ENCODE assay signal across 11 cellular contexts in the genomic region with DNA sequence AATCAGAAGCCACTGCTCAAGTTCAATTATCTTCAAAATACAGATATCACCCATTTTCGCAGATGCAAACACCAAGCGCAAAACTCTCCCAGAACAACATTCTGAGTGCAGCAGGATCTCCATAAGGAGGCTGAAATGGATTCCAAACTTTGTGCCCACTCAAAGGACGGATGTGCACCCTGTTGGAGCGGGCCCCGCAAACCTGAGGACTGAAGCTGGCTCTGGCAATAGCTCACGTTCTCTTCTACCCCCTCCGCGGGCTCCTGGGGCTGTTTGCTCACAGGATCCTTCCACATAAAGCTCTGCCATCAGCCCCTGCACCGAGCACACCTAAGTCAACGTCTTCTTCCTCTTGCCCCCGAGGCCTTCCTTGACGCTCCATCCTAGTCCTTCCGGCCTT. TPM values are rescaled to one million over a fixed set of nuclear protein-coding genes. Genes with fewer than 3 reads are reported as not detected.
DNase-seq lines count a peak whose midpoint lies in the region; ATAC-seq and TF ChIP-seq lines count a peak whose summit lies in the region.
"Had no signal": no experiment of that assay in that cellular context is flagged by ENCODE, and none has a peak within 500 bp of the region (broad histone marks: within the 10 kb centered on the region; RNA-seq: fewer than 3 reads in every experiment).

No MANE protein-coding gene starts in this region.

- H3K27me3 ChIP-seq in BLaER1: no peaks in the 10 kb centered on the region
- no peaks in the 10 kb centered on the region for H3K27me3 ChIP-seq in DND-41 (ENCODE audit: insufficient read depth, low read length, poor library complexity)
- H3K27me3 ChIP-seq in BE2C: no peaks in the 10 kb centered on the region

- peaks cover 4 to 19% of the 10 kb centered on the region in 2 donors for H3K36me3 Mint-ChIP-seq in activated naive CD4-positive, alpha-beta T cell treated with anti-CD3 and anti-CD28 coated beads, Interleukin-2, amount 50 U/mL, for 72 hours
- no peaks in the 10 kb centered on the region for H3K36me3 Mint-ChIP-seq in naive B cell

- no peaks in the 10 kb centered on the region for H4K20me1 ChIP-seq in BLaER1
- no peaks in the 10 kb centered on the region for H4K20me1 ChIP-seq in DND-41 (ENCODE audit: insufficient read depth, low read length)

- no peak for ATAC-seq in DND-41 (ENCODE audit: insufficient read depth, low read depth)
- no peak for ATAC-seq in activated naive CD4-positive, alpha-beta T cell treated with anti-CD3 and anti-CD28 coated beads, Interleukin-2, amount 50 U/mL, for 72 hours
- ATAC-seq in naive B cell (ENCODE audit: low read depth in 2 of 2): no peak
- no peak for ATAC-seq in sciatic nerve

- H3K79me2 ChIP-seq in DND-41 (ENCODE audit: insufficient read depth, low read length): peaks cover 12% of the 10 kb centered on the region

- H3K9me3 ChIP-seq in BLaER1: peaks cover 22% of the 10 kb centered on the region
- peaks cover 11% of the 10 kb centered on the region for H3K9me3 ChIP-seq in DND-41 (ENCODE audit: insufficient read depth, low read length, severe bottlenecking)
- no peaks in the 10 kb centered on the region; the same call in 1 of the 2 replicates for H3K9me3 ChIP-seq in BE2C

- H2AFZ ChIP-seq in DND-41 (ENCODE audit: low read depth, low read length): no peak overlapping the region
- H2AFZ ChIP-seq: PC-9 had no signal

- no peaks in the 10 kb centered on the region for H3K27me3 Mint-ChIP-seq in naive B cell

- peak overlapping the region; percentile 88 for H3K9ac ChIP-seq in BLaER1
- peak overlapping the region; percentile 62 for H3K9ac ChIP-seq in DND-41 (ENCODE audit: low read depth, low read length)

- peak overlapping the region; percentile 41 to 92 (median 87) for H3K4me3 Mint-ChIP-seq in naive B cell

- H3K36me3 ChIP-seq in BLaER1 (no peaks in the 10 kb centered on the region), DND-41 (ENCODE audit: insufficient read depth, low read length) (no peaks in the 10 kb centered on the region), BE2C (no peaks in the 10 kb centered on the region)

- H3K4me1 Mint-ChIP-seq in naive B cell: peaks cover 72 to 91% (median 77%) of the 10 kb centered on the region in 3 donors

- TF ChIP-seq CTCF in DND-41 (IDR thresholded peaks at IDR 0.05; ENCODE audit: borderline replicate concordance, extremely low read depth, low read length, poor library complexity, severe bottlenecking) (no peak), BE2C (IDR thresholded peaks at IDR 0.05; ENCODE audit: low read depth, low read length) (no peak)

- intact Hi-C loops in sciatic nerve (cut with DNase I): no loop called here

- H3K9me3 Mint-ChIP-seq in activated naive CD4-positive, alpha-beta T cell treated with anti-CD3 and anti-CD28 coated beads, Interleukin-2, amount 50 U/mL, for 72 hours: peaks cover 0 to 4% of the 10 kb centered on the region in 2 donors
- peaks cover 0 to 4% (median 0%) of the 10 kb centered on the region in 7 donors for H3K9me3 Mint-ChIP-seq in naive B cell

- H3K4me2 ChIP-seq in BLaER1 (peak overlapping the region; percentile 78), DND-41 (ENCODE audit: insufficient read depth, low read length) (peak overlapping the region; percentile 58; the same call in 1 of the 2 replicates)
- H3K4me2 ChIP-seq: PC-9 had no signal

- DNase-seq in DND-41 (no peak), naive B cell (no peak), sciatic nerve (ENCODE audit: low spot score) (no peak), NCI-H2029 treated with DMSO at 0.1 percent for 48 hours (lab: John Stamatoyannopoulos, UW) (no peak), BE2C (no peak), medulla oblongata (ENCODE audit: extremely low spot score) (no peak)
- DNase-seq in activated naive CD4-positive, alpha-beta T cell treated with anti-CD3 and anti-CD28 coated beads, Interleukin-2, amount 50 U/mL, for 72 hours (ENCODE audit: low spot score in 2 of 2): no peak
- DNase-seq: activated effector memory CD4-positive, alpha-beta T cell treated with Interleukin-2 at 50 U/mL for 16 hours; NCI-H226; PC-9 had no signal

- peaks cover 76% of the 10 kb centered on the region for H3K4me1 ChIP-seq in BLaER1
- H3K4me1 ChIP-seq in DND-41 (ENCODE audit: insufficient read depth, low read length): peaks cover 84% of the 10 kb centered on the region
- peaks cover 27% of the 10 kb centered on the region for H3K4me1 ChIP-seq in BE2C

- H3K4me3 ChIP-seq in BLaER1 (peak overlapping the region; percentile 3), DND-41 (ENCODE audit: low read depth in 1 of 2, low read length in 2 of 2) (no peak overlapping the region; a peak in 1 of 4 replicates), BE2C (ENCODE audit: low read depth, low read length) (no peak overlapping the region)
- H3K4me3 ChIP-seq: PC-9 had no signal

- H3K27ac Mint-ChIP-seq in activated naive CD4-positive, alpha-beta T cell treated with anti-CD3 and anti-CD28 coated beads, Interleukin-2, amount 50 U/mL, for 72 hours: peak overlapping the region; percentile 25 to 66
- H3K27ac Mint-ChIP-seq in naive B cell: peak overlapping the region; percentile 48 to 99 (median 97)

- peak overlapping the region; percentile 98 for H3K27ac ChIP-seq in BLaER1
- H3K27ac ChIP-seq in DND-41 (ENCODE audit: low read length): peak overlapping the region; percentile 98
- H3K27ac ChIP-seq: PC-9 had no signal

RNA-seq across cellular contexts. Expression of a gene that starts 11.7 kb away (rescaled TPM):
- total RNA-seq in activated naive CD4-positive, alpha-beta T cell treated with anti-CD3 and anti-CD28 coated beads, Interleukin-2, amount 50 U/mL, for 72 hours: 10 to 100 TPM; 28.2 to 65.6 TPM
- polyA plus RNA-seq in naive B cell (ENCODE audit: low read depth in 6 of 6): 100 to 1,000 TPM; 273 to 418 (median 333) TPM
- total RNA-seq in sciatic nerve: 12.2 TPM
- polyA plus RNA-seq in BE2C (2012; ENCODE audit: insufficient read depth, insufficient read length, low read depth): 0.56 TPM
- total RNA-seq: PC-9 had no signal
